ENCODE assay signal across 1 cellular context in genomic region chr18:74596959-74597661, GRCh38.
TF ChIP-seq lines count a peak whose summit lies in the region.

No MANE protein-coding gene starts in this region.

TF ChIP-seq in K562, 482 proteins besides CTCF, POLR2A, EP300 and RAD21 (continued from another document):
- TF ChIP-seq ZNF668 (CRISPR knock-in tag; IDR thresholded peaks at IDR 0.05) (no peak), PHF20 (IDR thresholded peaks at IDR 0.05; ENCODE audit: partially characterized antibody) (peak; percentile 61), CBX5 (IDR thresholded peaks at IDR 0.05; ENCODE audit: borderline replicate concordance, low read depth) (no peak), STAT5A (IDR thresholded peaks at IDR 0.05; ENCODE audit: borderline replicate concordance, low read length) (no peak), USF2 (CRISPR knock-in tag; IDR thresholded peaks at IDR 0.05) (no peak), SUPT5H (IDR thresholded peaks at IDR 0.05) (peak; percentile 40; the same call in 1 of the 2 replicates), FOXK2 (conservative IDR thresholded peaks at IDR 0.05 in 1 of 2, IDR thresholded peaks at IDR 0.05 in 1 of 2; ENCODE audit: low read depth in 2 of 2) (no peak), SMARCA5 (IDR thresholded peaks at IDR 0.05) (no peak), ESRRA (IDR thresholded peaks at IDR 0.05; ENCODE audit: borderline replicate concordance, low read depth) (no peak), ZNF644 (tag; IDR thresholded peaks at IDR 0.05; ENCODE audit: low read depth) (no peak), TCFL5 (CRISPR knock-in tag; conservative IDR thresholded peaks at IDR 0.05) (no peak), NCOR1 (IDR thresholded peaks at IDR 0.05) (no peak), BACH1 (tag; IDR thresholded peaks at IDR 0.05) (no peak), E2F6 (IDR thresholded peaks at IDR 0.05; ENCODE audit: borderline replicate concordance in 1 of 2, extremely low read depth in 1 of 2, insufficient read depth in 1 of 2, insufficient read length in 1 of 2, low read depth in 1 of 2, low read length in 1 of 2, poor library complexity in 1 of 2, severe bottlenecking in 1 of 2) (peak; percentile 44 to 61), E2F5 (CRISPR knock-in tag; IDR thresholded peaks at IDR 0.05) (no peak), ZNF143 (CRISPR knock-in tag; IDR thresholded peaks at IDR 0.05) (no peak), COPS2 (conservative IDR thresholded peaks at IDR 0.05) (no peak), SMAD2 (IDR thresholded peaks at IDR 0.05; ENCODE audit: low read depth, low read length) (no peak), TEAD4 (IDR thresholded peaks at IDR 0.05; ENCODE audit: low read length) (no peak), TEAD4 (CRISPR knock-in tag; IDR thresholded peaks at IDR 0.05; ENCODE audit: borderline replicate concordance) (no peak), SRSF7 (optimal IDR thresholded peaks at IDR 0.05; ENCODE audit: low read depth, low read length) (no peak), TFE3 (CRISPR knock-in tag; IDR thresholded peaks at IDR 0.05) (no peak), ZNF398 (CRISPR knock-in tag; IDR thresholded peaks at IDR 0.05) (no peak), HMGN3 (IDR thresholded peaks at IDR 0.05; ENCODE audit: borderline replicate concordance, extremely low read depth, insufficient read length, low read depth, low read length) (peak; percentile 20), SRSF1 (IDR thresholded peaks at IDR 0.05; ENCODE audit: low read depth, low read length) (no peak), TAF1 (IDR thresholded peaks at IDR 0.05; ENCODE audit: control insufficient read depth, extremely low read depth, insufficient read depth, low read length, severe bottlenecking) (no peak), ZNF57 (CRISPR knock-in tag; IDR thresholded peaks at IDR 0.05) (no peak), ZNF23 (CRISPR knock-in tag; IDR thresholded peaks at IDR 0.05) (no peak), ZBTB7A (IDR thresholded peaks at IDR 0.05; ENCODE audit: borderline replicate concordance, control insufficient read depth, low read depth, low read length) (peak; percentile 41; the same call in 1 of the 2 replicates), MAFF (IDR thresholded peaks at IDR 0.05; ENCODE audit: low read length) (no peak), ZNF740 (CRISPR knock-in tag; IDR thresholded peaks at IDR 0.05) (no peak), ZNF740 (tag; IDR thresholded peaks at IDR 0.05) (no peak), BRF2 (IDR thresholded peaks at IDR 0.05; ENCODE audit: borderline replicate concordance, insufficient read depth, insufficient read length) (no peak), ATF1 (CRISPR knock-in tag; IDR thresholded peaks at IDR 0.05) (no peak), ATF1 (tag; IDR thresholded peaks at IDR 0.05) (0 out of 2 replicates have a peak, but pooled peaks have one; percentile 47), NFRKB (IDR thresholded peaks at IDR 0.05; ENCODE audit: low read depth) (no peak), KAT8 (IDR thresholded peaks at IDR 0.05; ENCODE audit: low read depth) (no peak), NCOA6 (IDR thresholded peaks at IDR 0.05) (no peak), THAP7 (CRISPR knock-in tag; IDR thresholded peaks at IDR 0.05) (no peak), RFX5 (IDR thresholded peaks at IDR 0.05; ENCODE audit: low read depth, low read length) (no peak), SLC30A9 (CRISPR knock-in tag; IDR thresholded peaks at IDR 0.05) (no peak), NR2F6 (CRISPR knock-in tag; IDR thresholded peaks at IDR 0.05) (no peak), HDAC6 (IDR thresholded peaks at IDR 0.05; ENCODE audit: low read depth, low read length) (no peak), ZFPM2 (CRISPR knock-in tag; IDR thresholded peaks at IDR 0.05) (no peak), PKNOX1 (IDR thresholded peaks at IDR 0.05) (no peak), CGGBP1 (CRISPR knock-in tag; IDR thresholded peaks at IDR 0.05) (no peak), KLF10 (CRISPR knock-in tag; IDR thresholded peaks at IDR 0.05) (no peak), SIN3B (IDR thresholded peaks at IDR 0.05; ENCODE audit: low read depth) (no peak), ETV1 (tag; conservative IDR thresholded peaks at IDR 0.05; ENCODE audit: low read depth) (no peak; the same call in 1 of the 2 replicates)
